In the genomic region with DNA sequence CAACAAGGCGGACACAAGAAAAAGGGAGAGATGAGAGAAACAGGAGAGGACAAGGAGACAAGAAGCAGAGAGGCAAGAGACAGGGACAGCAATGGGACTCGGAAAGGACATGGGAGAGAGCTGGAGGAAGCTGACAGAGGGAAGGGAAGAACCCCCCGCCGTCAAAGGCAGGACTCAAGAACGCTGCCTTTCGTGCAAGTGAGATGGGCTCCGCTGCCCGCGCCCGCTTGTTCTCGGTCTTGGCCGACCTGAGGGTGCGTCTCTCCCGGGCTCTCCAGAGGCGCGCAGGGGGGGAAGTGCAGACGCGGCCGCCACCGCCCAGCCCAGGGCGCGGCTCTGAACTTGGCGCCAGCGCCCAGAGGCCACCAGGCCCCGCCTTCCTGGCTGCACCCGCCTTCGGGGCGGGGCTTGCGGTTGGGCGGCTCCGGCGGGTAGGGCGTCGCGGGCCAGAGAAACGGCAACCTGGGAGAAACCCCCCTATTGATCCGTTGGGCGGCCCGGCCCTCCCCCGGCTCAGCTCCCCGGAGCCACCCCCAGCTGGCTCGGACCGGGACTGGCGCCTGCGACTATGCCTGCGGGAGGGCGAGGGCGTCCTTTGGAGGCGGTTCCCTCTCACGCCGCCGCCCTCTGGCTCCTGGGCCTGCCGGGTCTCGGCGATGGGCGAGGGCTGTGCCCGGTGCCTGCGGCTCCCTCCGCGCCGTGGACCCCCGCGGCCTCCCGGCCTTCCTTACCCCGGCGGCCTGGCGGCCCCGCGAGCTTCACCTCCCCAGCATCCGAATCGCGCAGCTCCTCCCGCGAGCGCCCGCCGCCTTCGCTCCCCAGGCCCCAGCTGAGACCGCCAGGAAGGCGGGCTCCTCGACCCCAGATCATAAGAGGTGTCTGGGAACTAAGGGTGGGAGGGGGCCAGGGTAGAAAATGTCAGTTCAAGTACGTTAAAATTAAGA, we compare ENCODE assay signal across 9 cellular contexts. TPM values are rescaled to one million over a fixed set of nuclear protein-coding genes. Genes with fewer than 3 reads are reported as not detected.
DNase-seq lines count a peak whose midpoint lies in the region; ATAC-seq and TF ChIP-seq lines count a peak whose summit lies in the region.
"Had no signal": no experiment of that assay in that cellular context is flagged by ENCODE, and none has a peak within 500 bp of the region (broad histone marks: within the 10 kb centered on the region; RNA-seq: fewer than 3 reads in every experiment).

No MANE protein-coding gene starts in this region.

- H3K4me3 ChIP-seq in Panc1 (ENCODE audit: low read depth in 2 of 2, low read length in 2 of 2) (peak overlapping the region; percentile 56 to 71), fibroblast of lung (replicated peaks in 1 of 4; ENCODE audit: control extremely low read depth in 1 of 4, insufficient read depth in 1 of 4, low read depth in 3 of 4, low read length in 4 of 4) (peak overlapping the region; percentile 47 to 69 (median 53))

- intact Hi-C loops in Panc1 (cut with micrococcal nuclease; ENCODE audit: unreplicated experiment): no loop called here

- CTCF ChIA-PET in Panc1 (lab: Charles Lee): no interaction called here

- H3K27ac ChIP-seq in Panc1 (ENCODE audit: low read length) (peak overlapping the region; percentile 85), fibroblast of lung (ENCODE audit: insufficient read depth, low read length) (peak overlapping the region; percentile 43)

- in situ Hi-C loops in Panc1 (cut with HindIII; ENCODE audit: low pct_unique_long_range_greater_than_20kb, low sequenced_read_pairs): no loop called here

- no peaks in the 10 kb centered on the region for H3K79me2 ChIP-seq in fibroblast of lung (ENCODE audit: control insufficient read depth, insufficient read depth, low read length)

- H3K4me3 Mint-ChIP-seq in naive thymus-derived CD8-positive, alpha-beta T cell: peak overlapping the region; percentile 79 to 93 (median 87)

- DNase-seq in CMK (ENCODE audit: low read depth): peak; percentile 69
- peak; percentile 83 for DNase-seq in HPDE6-E6E7 (ENCODE audit: extremely low spot score)
- DNase-seq in Panc1 (ENCODE audit: low read depth, low spot score): no peak
- DNase-seq in activated T-helper 1 cell treated with Interleukin-2 at 50 U/mL for 16 hours (ENCODE audit: low read depth): peak; percentile 66
- peak; percentile 56 to 71 for DNase-seq in fibroblast of lung (ENCODE audit: low read depth in 2 of 2)
- DNase-seq in naive thymus-derived CD8-positive, alpha-beta T cell: peak; percentile 32 to 81 (median 69)
- peak; percentile 75 for DNase-seq in stimulated activated naive CD4-positive, alpha-beta T cell treated with Interleukin-2 at 50 U/mL for 16 hours (lab: John Stamatoyannopoulos, UW)

- no TSS peak for BruUV-seq in Panc1 (replicated peaks; lab: Mats Ljungman, UMichigan)

- H4K20me1 ChIP-seq in fibroblast of lung (ENCODE audit: control insufficient read depth, extremely low read depth, insufficient read depth, low read length): no peaks in the 10 kb centered on the region

- peak overlapping the region in 9 of 10 donors; percentile 13 to 87 (median 75) for H3K27ac Mint-ChIP-seq in naive thymus-derived CD8-positive, alpha-beta T cell

- H3K36me3 ChIP-seq in Panc1 (ENCODE audit: control insufficient read depth, insufficient read depth, low read length) (no peaks in the 10 kb centered on the region), fibroblast of lung (ENCODE audit: control insufficient read depth, insufficient read depth, low read length) (no peaks in the 10 kb centered on the region)

- peak overlapping the region; percentile 72 for H3K9ac ChIP-seq in fibroblast of lung (ENCODE audit: insufficient read depth, low read length)

- TF ChIP-seq CTCF in Panc1 (IDR thresholded peaks at IDR 0.05) (no peak), fibroblast of lung (conservative IDR thresholded peaks at IDR 0.05 in 1 of 2, IDR thresholded peaks at IDR 0.05 in 1 of 2; ENCODE audit: low read depth in 1 of 2, low read length in 2 of 2) (no peak)

- peak overlapping the region; percentile 83 for H2AFZ ChIP-seq in fibroblast of lung (ENCODE audit: low read length)

- H3K27me3 ChIP-seq in Panc1 (ENCODE audit: control insufficient read depth, insufficient read depth, low read length): no peaks in the 10 kb centered on the region
- H3K27me3 ChIP-seq in fibroblast of lung (ENCODE audit: control insufficient read depth, insufficient read depth, low read length): peaks cover 5% of the 10 kb centered on the region

- peak overlapping the region; percentile 87 for H3K4me2 ChIP-seq in fibroblast of lung (ENCODE audit: extremely low read depth, insufficient read depth, low read length)

- H3K9me3 ChIP-seq in Panc1 (ENCODE audit: control insufficient read depth, insufficient read depth, low read depth, low read length) (no peaks in the 10 kb centered on the region), fibroblast of lung (ENCODE audit: control insufficient read depth, insufficient read depth, low read depth, low read length) (no peaks in the 10 kb centered on the region)

- ATAC-seq in GM19468 (IDR thresholded peaks at IDR 0.05; ENCODE audit: extremely low read depth, unreplicated experiment): peak; percentile 84
- peak; percentile 94 for ATAC-seq in Panc1
- peak; percentile 67 to 74 for ATAC-seq in naive thymus-derived CD8-positive, alpha-beta T cell

- H3K4me1 Mint-ChIP-seq in naive thymus-derived CD8-positive, alpha-beta T cell: peaks cover 9 to 27% (median 21%) of the 10 kb centered on the region in 4 donors

- peaks cover 0 to 9% (median 0%) of the 10 kb centered on the region in 5 donors for H3K27me3 Mint-ChIP-seq in naive thymus-derived CD8-positive, alpha-beta T cell

- H3K36me3 Mint-ChIP-seq in naive thymus-derived CD8-positive, alpha-beta T cell: no peaks in the 10 kb centered on the region

- POLR2A ChIA-PET in Panc1 (lab: Charles Lee): no interaction called here
- POLR2A ChIA-PET in naive thymus-derived CD8-positive, alpha-beta T cell (lab: Charles Lee): interaction anchor here (1.9 to 4.5 kb wide), 2 partner anchors 15 to 18 kb away, joined by 4 to 35 read pairs; no protein-coding TSS in a partner anchor

- H3K9me3 Mint-ChIP-seq in naive thymus-derived CD8-positive, alpha-beta T cell: no peaks in the 10 kb centered on the region

- peaks cover 11% of the 10 kb centered on the region for H3K4me1 ChIP-seq in Panc1 (ENCODE audit: control insufficient read depth, insufficient read depth, low read length)
- peaks cover 2% of the 10 kb centered on the region for H3K4me1 ChIP-seq in fibroblast of lung (ENCODE audit: control insufficient read depth, extremely low read depth, insufficient read depth, low read length)

RNA-seq across cellular contexts. Expression of gene ANTXRL, which starts 2.2 kb away (rescaled TPM):
- total RNA-seq in Panc1 (2021; ENCODE audit: unreplicated experiment) (not detected), fibroblast of lung (not detected in 2 replicates)
- polyA plus RNA-seq in Panc1 (2012; ENCODE audit: insufficient read length): not detected
- polyA plus RNA-seq in fibroblast of lung: not detected in 2 replicates
- not detected in 2 replicates for polyA plus RNA-seq in fibroblast of lung (2012)
- polyA minus RNA-seq in fibroblast of lung (ENCODE audit: low replicate concordance): not detected in 2 replicates
- total RNA-seq in naive thymus-derived CD8-positive, alpha-beta T cell: not detected
- polyA plus RNA-seq in naive thymus-derived CD8-positive, alpha-beta T cell: not detected
- total RNA-seq: pulmonary artery endothelial cell had no signal
